ENCODE assay signal across 2 cellular contexts in the genomic region with DNA sequence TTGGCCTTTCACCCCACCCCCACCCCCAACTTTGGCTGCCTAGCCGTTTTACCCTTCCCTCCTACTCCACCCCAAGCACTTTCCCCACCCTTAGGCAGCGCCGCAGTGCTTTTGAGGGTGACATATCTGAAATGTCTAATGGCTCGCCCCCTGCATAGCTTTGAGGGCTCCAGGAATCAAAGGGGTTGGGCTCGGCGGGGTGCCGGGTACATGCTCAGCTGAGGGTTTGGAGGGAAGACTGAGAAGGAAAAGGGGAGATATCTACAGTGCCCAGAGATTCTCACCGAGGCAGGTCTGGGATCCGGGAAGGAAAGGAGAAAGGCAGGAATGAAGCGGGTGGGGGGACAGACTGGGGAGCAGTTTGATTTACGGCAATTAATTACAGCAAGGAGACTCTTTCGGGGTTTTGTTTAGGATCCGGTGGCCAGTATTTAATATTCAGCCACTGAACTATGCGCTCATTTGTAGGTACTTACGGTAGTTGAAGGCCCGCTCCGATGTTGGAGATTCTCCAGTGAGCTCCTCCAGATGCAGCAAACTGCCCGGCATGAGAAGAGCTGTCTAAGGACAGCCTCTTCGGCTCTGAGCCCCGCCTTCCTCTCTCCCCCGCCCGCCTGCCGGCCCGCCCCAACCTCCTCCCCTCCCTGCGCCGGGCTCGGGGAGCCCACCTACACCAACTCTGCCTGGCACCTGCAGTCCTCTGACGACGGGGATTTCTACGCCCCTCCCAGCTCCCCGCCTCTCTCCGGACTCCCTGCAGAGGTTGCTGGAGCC.
TF ChIP-seq lines count a peak whose summit lies in the region.

A gene with protein sequence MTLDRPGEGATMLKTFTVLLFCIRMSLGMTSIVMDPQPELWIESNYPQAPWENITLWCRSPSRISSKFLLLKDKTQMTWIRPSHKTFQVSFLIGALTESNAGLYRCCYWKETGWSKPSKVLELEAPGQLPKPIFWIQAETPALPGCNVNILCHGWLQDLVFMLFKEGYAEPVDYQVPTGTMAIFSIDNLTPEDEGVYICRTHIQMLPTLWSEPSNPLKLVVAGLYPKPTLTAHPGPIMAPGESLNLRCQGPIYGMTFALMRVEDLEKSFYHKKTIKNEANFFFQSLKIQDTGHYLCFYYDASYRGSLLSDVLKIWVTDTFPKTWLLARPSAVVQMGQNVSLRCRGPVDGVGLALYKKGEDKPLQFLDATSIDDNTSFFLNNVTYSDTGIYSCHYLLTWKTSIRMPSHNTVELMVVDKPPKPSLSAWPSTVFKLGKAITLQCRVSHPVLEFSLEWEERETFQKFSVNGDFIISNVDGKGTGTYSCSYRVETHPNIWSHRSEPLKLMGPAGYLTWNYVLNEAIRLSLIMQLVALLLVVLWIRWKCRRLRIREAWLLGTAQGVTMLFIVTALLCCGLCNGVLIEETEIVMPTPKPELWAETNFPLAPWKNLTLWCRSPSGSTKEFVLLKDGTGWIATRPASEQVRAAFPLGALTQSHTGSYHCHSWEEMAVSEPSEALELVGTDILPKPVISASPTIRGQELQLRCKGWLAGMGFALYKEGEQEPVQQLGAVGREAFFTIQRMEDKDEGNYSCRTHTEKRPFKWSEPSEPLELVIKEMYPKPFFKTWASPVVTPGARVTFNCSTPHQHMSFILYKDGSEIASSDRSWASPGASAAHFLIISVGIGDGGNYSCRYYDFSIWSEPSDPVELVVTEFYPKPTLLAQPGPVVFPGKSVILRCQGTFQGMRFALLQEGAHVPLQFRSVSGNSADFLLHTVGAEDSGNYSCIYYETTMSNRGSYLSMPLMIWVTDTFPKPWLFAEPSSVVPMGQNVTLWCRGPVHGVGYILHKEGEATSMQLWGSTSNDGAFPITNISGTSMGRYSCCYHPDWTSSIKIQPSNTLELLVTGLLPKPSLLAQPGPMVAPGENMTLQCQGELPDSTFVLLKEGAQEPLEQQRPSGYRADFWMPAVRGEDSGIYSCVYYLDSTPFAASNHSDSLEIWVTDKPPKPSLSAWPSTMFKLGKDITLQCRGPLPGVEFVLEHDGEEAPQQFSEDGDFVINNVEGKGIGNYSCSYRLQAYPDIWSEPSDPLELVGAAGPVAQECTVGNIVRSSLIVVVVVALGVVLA (N-terminal part only) (minus strand): TSS at position 569 of the 774 bp plus-strand sequence. CDS start 2,632 bp downstream, outside the sequence.

TF ChIP-seq in GM23338, 12 proteins besides CTCF, POLR2A, EP300 and RAD21 (continued from another document):
- TF ChIP-seq, protein P1, sequence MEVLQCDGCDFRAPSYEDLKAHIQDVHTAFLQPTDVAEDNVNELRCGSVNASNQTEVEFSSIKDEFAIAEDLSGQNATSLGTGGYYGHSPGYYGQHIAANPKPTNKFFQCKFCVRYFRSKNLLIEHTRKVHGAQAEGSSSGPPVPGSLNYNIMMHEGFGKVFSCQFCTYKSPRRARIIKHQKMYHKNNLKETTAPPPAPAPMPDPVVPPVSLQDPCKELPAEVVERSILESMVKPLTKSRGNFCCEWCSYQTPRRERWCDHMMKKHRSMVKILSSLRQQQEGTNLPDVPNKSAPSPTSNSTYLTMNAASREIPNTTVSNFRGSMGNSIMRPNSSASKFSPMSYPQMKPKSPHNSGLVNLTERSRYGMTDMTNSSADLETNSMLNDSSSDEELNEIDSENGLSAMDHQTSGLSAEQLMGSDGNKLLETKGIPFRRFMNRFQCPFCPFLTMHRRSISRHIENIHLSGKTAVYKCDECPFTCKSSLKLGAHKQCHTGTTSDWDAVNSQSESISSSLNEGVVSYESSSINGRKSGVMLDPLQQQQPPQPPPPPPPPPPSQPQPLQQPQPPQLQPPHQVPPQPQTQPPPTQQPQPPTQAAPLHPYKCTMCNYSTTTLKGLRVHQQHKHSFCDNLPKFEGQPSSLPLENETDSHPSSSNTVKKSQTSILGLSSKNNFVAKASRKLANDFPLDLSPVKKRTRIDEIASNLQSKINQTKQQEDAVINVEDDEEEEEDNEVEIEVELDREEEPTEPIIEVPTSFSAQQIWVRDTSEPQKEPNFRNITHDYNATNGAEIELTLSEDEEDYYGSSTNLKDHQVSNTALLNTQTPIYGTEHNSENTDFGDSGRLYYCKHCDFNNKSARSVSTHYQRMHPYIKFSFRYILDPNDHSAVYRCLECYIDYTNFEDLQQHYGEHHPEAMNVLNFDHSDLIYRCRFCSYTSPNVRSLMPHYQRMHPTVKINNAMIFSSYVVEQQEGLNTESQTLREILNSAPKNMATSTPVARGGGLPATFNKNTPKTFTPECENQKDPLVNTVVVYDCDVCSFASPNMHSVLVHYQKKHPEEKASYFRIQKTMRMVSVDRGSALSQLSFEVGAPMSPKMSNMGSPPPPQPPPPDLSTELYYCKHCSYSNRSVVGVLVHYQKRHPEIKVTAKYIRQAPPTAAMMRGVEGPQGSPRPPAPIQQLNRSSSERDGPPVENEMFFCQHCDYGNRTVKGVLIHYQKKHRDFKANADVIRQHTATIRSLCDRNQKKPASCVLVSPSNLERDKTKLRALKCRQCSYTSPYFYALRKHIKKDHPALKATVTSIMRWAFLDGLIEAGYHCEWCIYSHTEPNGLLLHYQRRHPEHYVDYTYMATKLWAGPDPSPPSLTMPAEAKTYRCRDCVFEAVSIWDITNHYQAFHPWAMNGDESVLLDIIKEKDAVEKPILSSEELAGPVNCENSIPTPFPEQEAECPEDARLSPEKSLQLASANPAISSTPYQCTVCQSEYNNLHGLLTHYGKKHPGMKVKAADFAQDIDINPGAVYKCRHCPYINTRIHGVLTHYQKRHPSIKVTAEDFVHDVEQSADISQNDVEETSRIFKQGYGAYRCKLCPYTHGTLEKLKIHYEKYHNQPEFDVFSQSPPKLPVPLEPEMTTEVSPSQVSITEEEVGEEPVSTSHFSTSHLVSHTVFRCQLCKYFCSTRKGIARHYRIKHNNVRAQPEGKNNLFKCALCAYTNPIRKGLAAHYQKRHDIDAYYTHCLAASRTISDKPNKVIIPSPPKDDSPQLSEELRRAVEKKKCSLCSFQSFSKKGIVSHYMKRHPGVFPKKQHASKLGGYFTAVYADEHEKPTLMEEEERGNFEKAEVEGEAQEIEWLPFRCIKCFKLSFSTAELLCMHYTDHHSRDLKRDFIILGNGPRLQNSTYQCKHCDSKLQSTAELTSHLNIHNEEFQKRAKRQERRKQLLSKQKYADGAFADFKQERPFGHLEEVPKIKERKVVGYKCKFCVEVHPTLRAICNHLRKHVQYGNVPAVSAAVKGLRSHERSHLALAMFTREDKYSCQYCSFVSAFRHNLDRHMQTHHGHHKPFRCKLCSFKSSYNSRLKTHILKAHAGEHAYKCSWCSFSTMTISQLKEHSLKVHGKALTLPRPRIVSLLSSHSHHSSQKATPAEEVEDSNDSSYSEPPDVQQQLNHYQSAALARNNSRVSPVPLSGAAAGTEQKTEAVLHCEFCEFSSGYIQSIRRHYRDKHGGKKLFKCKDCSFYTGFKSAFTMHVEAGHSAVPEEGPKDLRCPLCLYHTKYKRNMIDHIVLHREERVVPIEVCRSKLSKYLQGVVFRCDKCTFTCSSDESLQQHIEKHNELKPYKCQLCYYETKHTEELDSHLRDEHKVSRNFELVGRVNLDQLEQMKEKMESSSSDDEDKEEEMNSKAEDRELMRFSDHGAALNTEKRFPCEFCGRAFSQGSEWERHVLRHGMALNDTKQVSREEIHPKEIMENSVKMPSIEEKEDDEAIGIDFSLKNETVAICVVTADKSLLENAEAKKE (CRISPR knock-in tag; IDR thresholded peaks at IDR 0.05), result no peak
- TF ChIP-seq STAT1 (IDR thresholded peaks at IDR 0.05; ENCODE audit: unreplicated experiment), result no peak

TF ChIP-seq in SK-N-SH, 30 proteins besides CTCF, POLR2A, EP300 and RAD21 (continued from another document):
- TF ChIP-seq, protein P2, sequence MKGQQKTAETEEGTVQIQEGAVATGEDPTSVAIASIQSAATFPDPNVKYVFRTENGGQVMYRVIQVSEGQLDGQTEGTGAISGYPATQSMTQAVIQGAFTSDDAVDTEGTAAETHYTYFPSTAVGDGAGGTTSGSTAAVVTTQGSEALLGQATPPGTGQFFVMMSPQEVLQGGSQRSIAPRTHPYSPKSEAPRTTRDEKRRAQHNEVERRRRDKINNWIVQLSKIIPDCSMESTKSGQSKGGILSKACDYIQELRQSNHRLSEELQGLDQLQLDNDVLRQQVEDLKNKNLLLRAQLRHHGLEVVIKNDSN (IDR thresholded peaks at IDR 0.05; ENCODE audit: borderline replicate concordance, low read depth), result no peak
TF ChIP-seq in SK-N-SH: peak in this region for 0.
